In the genomic region with DNA sequence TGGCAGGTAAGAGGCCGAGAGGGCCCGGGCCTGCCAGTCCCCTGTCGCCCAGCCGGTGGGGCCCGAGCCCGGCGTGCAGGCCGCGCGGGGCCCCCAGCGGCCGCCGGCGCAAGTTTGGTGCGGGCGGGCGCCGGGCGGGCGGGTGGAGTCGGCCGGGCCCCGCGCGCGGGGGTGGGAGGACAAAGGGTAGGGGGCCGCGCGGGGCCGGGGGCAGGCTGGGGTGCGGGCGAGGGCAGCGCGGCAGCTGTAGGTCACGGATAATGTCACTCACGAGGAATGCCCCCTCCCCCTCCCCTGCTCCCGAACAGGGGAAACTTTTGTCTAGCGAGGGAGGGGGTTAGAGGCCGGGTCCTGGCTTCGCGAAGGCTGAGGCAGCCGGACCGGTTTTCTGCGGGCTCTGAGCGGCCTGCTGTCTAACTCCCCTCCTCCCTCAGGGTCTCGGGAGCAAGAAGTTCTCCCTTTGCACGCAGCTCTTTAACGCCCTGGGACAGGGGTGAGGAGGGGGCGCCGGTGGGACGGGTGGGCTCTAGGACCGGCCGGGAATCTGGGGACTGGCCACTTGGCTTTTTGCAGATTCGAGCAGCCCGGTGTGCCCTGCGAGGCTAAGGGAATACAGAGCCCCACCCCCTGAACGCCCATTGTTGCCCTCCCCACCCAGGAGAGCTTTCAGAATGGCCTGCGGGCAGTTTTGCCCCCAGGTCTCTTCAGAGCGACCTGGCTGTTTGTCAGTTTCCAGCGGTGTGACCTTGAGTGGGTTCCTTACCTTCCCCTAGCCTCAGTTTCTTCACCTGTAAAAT, we compare ENCODE assay signal across 8 cellular contexts. TPM values are rescaled to one million over a fixed set of nuclear protein-coding genes. Genes with fewer than 3 reads are reported as not detected.
DNase-seq lines count a peak whose midpoint lies in the region; ATAC-seq and TF ChIP-seq lines count a peak whose summit lies in the region.

No MANE protein-coding gene starts in this region.

- peak overlapping the region; percentile 84 for H3K4me3 Mint-ChIP-seq in progenitor cell of endocrine pancreas (ENCODE audit: low read depth)

- in situ Hi-C loops in Caki2 (cut with HindIII; ENCODE audit: low pct_unique_long_range_greater_than_20kb, low sequenced_read_pairs): no loop called here

- H3K4me1 Mint-ChIP-seq in progenitor cell of endocrine pancreas (ENCODE audit: low read depth): peaks cover 55% of the 10 kb centered on the region

- H3K27ac Mint-ChIP-seq in progenitor cell of endocrine pancreas: peak overlapping the region; percentile 97

- H3K36me3 Mint-ChIP-seq in progenitor cell of endocrine pancreas (ENCODE audit: insufficient read depth): peaks cover 6% of the 10 kb centered on the region

- DNase-seq in Caki2 (ENCODE audit: low read depth) (peak; percentile 56), SK-N-DZ (ENCODE audit: low spot score) (peak; percentile 81), amniotic epithelial cell (ENCODE audit: low read depth) (peak; percentile 47), left ventricle myocardium superior (peak; percentile 73), progenitor cell of endocrine pancreas (ENCODE audit: low spot score, unreplicated experiment) (peak; percentile 94), NCI-H2171 treated with DMSO at 0.1 percent for 48 hours (lab: John Stamatoyannopoulos, UW) (no peak)

- no peak for TF ChIP-seq CTCF in progenitor cell of endocrine pancreas (IDR thresholded peaks at IDR 0.05; ENCODE audit: unreplicated experiment)

- no peaks in the 10 kb centered on the region for H3K27me3 Mint-ChIP-seq in progenitor cell of endocrine pancreas

- intact Hi-C loops in left ventricle myocardium superior (cut with micrococcal nuclease): no loop called here

- H3K9me3 Mint-ChIP-seq in progenitor cell of endocrine pancreas (ENCODE audit: low read depth): no peaks in the 10 kb centered on the region

- ATAC-seq in HG02642 (IDR thresholded peaks at IDR 0.05; ENCODE audit: poor library complexity, unreplicated experiment): peak; percentile 31
- peak; percentile 23 for ATAC-seq in left ventricle myocardium superior
- ATAC-seq in GM21576 (IDR thresholded peaks at IDR 0.05; ENCODE audit: unreplicated experiment): no peak

RNA-seq across cellular contexts. Expression of a gene that starts 21.3 kb away (rescaled TPM):
- total RNA-seq in Caki2 (2014; rRNA removed; shearing (Covaris generic); ENCODE audit: low replicate concordance): 42.3 and 58.2 TPM in 2 replicates
- 22.8 and 30.8 TPM in 2 replicates for polyA plus RNA-seq in SK-N-DZ (2014; cell fraction: cytosol; rRNA removed)
- polyA plus RNA-seq in SK-N-DZ (2014; cell fraction: nucleus; rRNA removed): 25.2 and 37.7 TPM in 2 replicates
- total RNA-seq in left ventricle myocardium superior (57.9 TPM), progenitor cell of endocrine pancreas (154 and 169 TPM in 2 replicates)

RNA-seq across cellular contexts. Expression of a gene that starts 37.1 kb away (rescaled TPM):
- 3,085 and 3,454 TPM in 2 replicates for total RNA-seq in Caki2 (2014; rRNA removed; shearing (Covaris generic); ENCODE audit: low replicate concordance)
- polyA plus RNA-seq in SK-N-DZ (2014; cell fraction: cytosol; rRNA removed): 5,679 and 6,004 TPM in 2 replicates
- polyA plus RNA-seq in SK-N-DZ (2014; cell fraction: nucleus; rRNA removed): 3,074 and 3,420 TPM in 2 replicates
- total RNA-seq in left ventricle myocardium superior (1,255 TPM), progenitor cell of endocrine pancreas (1,941 and 2,072 TPM in 2 replicates)
